Comparison of ENCODE assay signal across 32 cellular contexts in the genomic region with DNA sequence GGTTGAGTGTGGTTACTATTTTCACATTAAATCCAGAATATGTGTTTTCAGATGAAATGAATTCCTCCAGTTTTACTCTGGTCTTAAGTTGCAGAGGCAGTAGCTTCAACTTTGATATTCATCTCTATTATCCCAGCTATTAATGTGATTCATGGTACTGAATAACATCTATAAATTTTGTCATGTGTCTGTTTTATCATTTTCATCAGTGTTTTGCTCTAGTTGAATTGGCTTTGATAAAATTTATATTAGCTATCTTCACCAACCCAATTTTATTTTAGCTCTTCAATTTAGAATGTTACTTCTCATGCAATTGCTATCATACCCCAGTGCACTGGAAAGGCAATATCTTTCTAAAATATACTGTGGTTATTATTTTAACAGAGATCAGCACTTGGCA.
"Had no signal": no experiment of that assay in that cellular context is flagged by ENCODE, and none has a peak within 500 bp of the region (broad histone marks: within the 10 kb centered on the region; RNA-seq: fewer than 3 reads in every experiment).

No MANE protein-coding gene starts in this region.

- H3K4me1 ChIP-seq: body of pancreas, esophagus muscularis mucosa, foreskin keratinocyte, gastrocnemius medialis, heart left ventricle had no signal

- H3K27me3 Mint-ChIP-seq: activated CD4-positive, alpha-beta memory T cell treated with anti-CD3 and anti-CD28 coated beads, Interleukin-2, amount 10 ng/mL, durations not matched to agents 7 days and 5 days; activated CD4-positive, alpha-beta T cell treated with anti-CD3 and anti-CD28 coated beads, Interleukin-2, amount 10 ng/mL, durations not matched to agents 7 days and 5 days; activated naive CD8-positive, alpha-beta T cell; activated T-helper 17 cell treated with anti-CD3 and anti-CD28 coated beads, Interleukin-2, amount 50 U/mL, for 72 hours; effector memory CD8-positive, alpha-beta T cell; T-helper 17 cell had no signal

- H3K36me3 ChIP-seq: esophagus muscularis mucosa, gastrocnemius medialis, heart left ventricle had no signal

- H3K4me3 Mint-ChIP-seq: activated CD4-positive, alpha-beta memory T cell treated with anti-CD3 and anti-CD28 coated beads, Interleukin-2, amount 10 ng/mL, durations not matched to agents 7 days and 5 days; activated CD4-positive, alpha-beta T cell treated with anti-CD3 and anti-CD28 coated beads, Interleukin-2, amount 10 ng/mL, durations not matched to agents 7 days and 5 days; activated naive CD8-positive, alpha-beta T cell; activated T-cell treated with anti-CD3 and anti-CD28 coated beads, Interleukin-2, amount 50 U/mL, for 4 hours; activated T-helper 17 cell treated with anti-CD3 and anti-CD28 coated beads, Interleukin-2, amount 50 U/mL, for 72 hours; effector memory CD8-positive, alpha-beta T cell; T-helper 17 cell; T-helper 2 cell treated with Interferon-gamma antibody and Interleukin-4, amounts not matched to agents 5 μg/mL and 100 μg/mL, for 36 hours; WTC11 had no signal

- FAIRE-seq: colon had no signal

- H3K27ac Mint-ChIP-seq: activated CD4-positive, alpha-beta memory T cell treated with anti-CD3 and anti-CD28 coated beads, Interleukin-2, amount 10 ng/mL, durations not matched to agents 7 days and 5 days; activated CD4-positive, alpha-beta T cell treated with anti-CD3 and anti-CD28 coated beads, Interleukin-2, amount 10 ng/mL, durations not matched to agents 7 days and 5 days; activated naive CD8-positive, alpha-beta T cell; activated T-helper 17 cell treated with anti-CD3 and anti-CD28 coated beads, Interleukin-2, amount 50 U/mL, for 72 hours; effector memory CD8-positive, alpha-beta T cell; T-helper 17 cell; T-helper 2 cell treated with Interferon-gamma antibody and Interleukin-4, amounts not matched to agents 5 μg/mL and 100 μg/mL, for 36 hours; WTC11 had no signal

- H3K36me3 Mint-ChIP-seq: activated naive CD8-positive, alpha-beta T cell; WTC11 had no signal

- H3K4me1 Mint-ChIP-seq: activated CD4-positive, alpha-beta memory T cell treated with anti-CD3 and anti-CD28 coated beads, Interleukin-2, amount 10 ng/mL, durations not matched to agents 7 days and 5 days; activated CD4-positive, alpha-beta T cell treated with anti-CD3 and anti-CD28 coated beads, Interleukin-2, amount 10 ng/mL, durations not matched to agents 7 days and 5 days; activated T-helper 17 cell treated with anti-CD3 and anti-CD28 coated beads, Interleukin-2, amount 50 U/mL, for 72 hours; T-helper 17 cell; WTC11 had no signal

- ATAC-seq: activated T-cell treated with anti-CD3 and anti-CD28 coated beads, Interleukin-2, amount 50 U/mL, for 4 hours; activated T-helper 17 cell treated with anti-CD3 and anti-CD28 coated beads, Interleukin-2, amount 50 U/mL, for 72 hours; body of pancreas; effector memory CD8-positive, alpha-beta T cell; foreskin keratinocyte; gastrocnemius medialis; heart left ventricle; T-helper 17 cell; WTC11 had no signal

- H3K9me3 ChIP-seq: body of pancreas, esophagus muscularis mucosa, gastrocnemius medialis, heart left ventricle had no signal

- DNase-seq: activated CD4-positive, alpha-beta memory T cell treated with anti-CD3 and anti-CD28 coated beads, Interleukin-2, amount 10 ng/mL, durations not matched to agents 7 days and 5 days; activated CD4-positive, alpha-beta T cell treated with anti-CD3 and anti-CD28 coated beads for 1 hour; activated CD4-positive, alpha-beta T cell treated with anti-CD3 and anti-CD28 coated beads for 4 hours; activated CD4-positive, alpha-beta T cell treated with anti-CD3 and anti-CD28 coated beads, Interleukin-2, amount 10 ng/mL, durations not matched to agents 7 days and 5 days; activated CD4-positive, alpha-beta T cell treated with anti-CD3 and anti-CD28 coated beads, Interleukin-2, amount 50 U/mL, for 4 hours; activated effector memory CD4-positive, alpha-beta T cell treated with Interleukin-2 at 50 U/mL for 16 hours; activated gamma-delta T cell treated with Interleukin-2 at 50 U/mL for 16 hours; activated naive CD4-positive, alpha-beta T cell treated with anti-CD3 and anti-CD28 coated beads, Interleukin-2, amount 50 U/mL, for 16 hours; activated naive CD4-positive, alpha-beta T cell treated with Interleukin-2 at 50 U/mL for 16 hours; activated T-cell treated with anti-CD3 and anti-CD28 coated beads, Interleukin-2, amount 50 U/mL, for 4 hours; amniotic stem cell; anterior cingulate cortex; body of pancreas; caudate nucleus; cortex of kidney; dermis blood vessel endothelial cell; effector CD4-positive, alpha-beta T cell; effector memory CD8-positive, alpha-beta T cell; erythroblast; foreskin keratinocyte; gastrocnemius medialis; glutamatergic neuron; heart left ventricle; T-helper 1 cell; T-helper 17 cell; T1000 had no signal

- H3K4me3 ChIP-seq: body of pancreas, esophagus muscularis mucosa, gastrocnemius medialis, heart left ventricle had no signal

- H3K9me3 Mint-ChIP-seq: activated CD4-positive, alpha-beta T cell treated with anti-CD3 and anti-CD28 coated beads, Interleukin-2, amount 10 ng/mL, durations not matched to agents 7 days and 5 days; activated T-cell treated with anti-CD3 and anti-CD28 coated beads, Interleukin-2, amount 50 U/mL, for 4 hours; activated T-helper 17 cell treated with anti-CD3 and anti-CD28 coated beads, Interleukin-2, amount 50 U/mL, for 72 hours; T-helper 2 cell treated with Interferon-gamma antibody and Interleukin-4, amounts not matched to agents 5 μg/mL and 100 μg/mL, for 36 hours; WTC11 had no signal

- H3K27me3 ChIP-seq: body of pancreas, esophagus muscularis mucosa, foreskin keratinocyte, gastrocnemius medialis, heart left ventricle had no signal

- H3K27ac ChIP-seq: body of pancreas, esophagus muscularis mucosa, foreskin keratinocyte, gastrocnemius medialis, heart left ventricle had no signal
